1 cellular context compared by ENCODE assay signal in the genomic region with DNA sequence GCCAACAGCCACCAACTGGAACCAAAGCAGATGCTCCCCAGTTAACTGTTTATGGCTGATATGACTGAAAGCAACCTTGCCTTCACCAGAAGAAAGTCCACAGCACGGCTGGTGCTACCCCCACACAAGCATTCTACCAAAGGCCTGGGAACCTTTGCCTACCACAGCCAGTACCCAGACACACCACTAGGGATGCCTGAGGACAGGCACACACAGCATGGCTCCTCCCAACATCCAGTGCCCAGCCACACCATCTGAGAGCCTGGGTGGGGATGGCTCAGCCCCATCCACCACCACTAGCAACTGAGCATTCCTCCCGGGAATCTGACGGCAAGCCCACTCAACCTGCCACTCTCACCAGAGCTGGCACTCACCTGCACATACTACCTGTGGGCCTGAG.
TF ChIP-seq lines count a peak whose summit lies in the region.

No MANE protein-coding gene starts in this region.

TF ChIP-seq in GM23338, 12 proteins besides CTCF, POLR2A, EP300 and RAD21 (continued from another document):
- TF ChIP-seq, protein P1, sequence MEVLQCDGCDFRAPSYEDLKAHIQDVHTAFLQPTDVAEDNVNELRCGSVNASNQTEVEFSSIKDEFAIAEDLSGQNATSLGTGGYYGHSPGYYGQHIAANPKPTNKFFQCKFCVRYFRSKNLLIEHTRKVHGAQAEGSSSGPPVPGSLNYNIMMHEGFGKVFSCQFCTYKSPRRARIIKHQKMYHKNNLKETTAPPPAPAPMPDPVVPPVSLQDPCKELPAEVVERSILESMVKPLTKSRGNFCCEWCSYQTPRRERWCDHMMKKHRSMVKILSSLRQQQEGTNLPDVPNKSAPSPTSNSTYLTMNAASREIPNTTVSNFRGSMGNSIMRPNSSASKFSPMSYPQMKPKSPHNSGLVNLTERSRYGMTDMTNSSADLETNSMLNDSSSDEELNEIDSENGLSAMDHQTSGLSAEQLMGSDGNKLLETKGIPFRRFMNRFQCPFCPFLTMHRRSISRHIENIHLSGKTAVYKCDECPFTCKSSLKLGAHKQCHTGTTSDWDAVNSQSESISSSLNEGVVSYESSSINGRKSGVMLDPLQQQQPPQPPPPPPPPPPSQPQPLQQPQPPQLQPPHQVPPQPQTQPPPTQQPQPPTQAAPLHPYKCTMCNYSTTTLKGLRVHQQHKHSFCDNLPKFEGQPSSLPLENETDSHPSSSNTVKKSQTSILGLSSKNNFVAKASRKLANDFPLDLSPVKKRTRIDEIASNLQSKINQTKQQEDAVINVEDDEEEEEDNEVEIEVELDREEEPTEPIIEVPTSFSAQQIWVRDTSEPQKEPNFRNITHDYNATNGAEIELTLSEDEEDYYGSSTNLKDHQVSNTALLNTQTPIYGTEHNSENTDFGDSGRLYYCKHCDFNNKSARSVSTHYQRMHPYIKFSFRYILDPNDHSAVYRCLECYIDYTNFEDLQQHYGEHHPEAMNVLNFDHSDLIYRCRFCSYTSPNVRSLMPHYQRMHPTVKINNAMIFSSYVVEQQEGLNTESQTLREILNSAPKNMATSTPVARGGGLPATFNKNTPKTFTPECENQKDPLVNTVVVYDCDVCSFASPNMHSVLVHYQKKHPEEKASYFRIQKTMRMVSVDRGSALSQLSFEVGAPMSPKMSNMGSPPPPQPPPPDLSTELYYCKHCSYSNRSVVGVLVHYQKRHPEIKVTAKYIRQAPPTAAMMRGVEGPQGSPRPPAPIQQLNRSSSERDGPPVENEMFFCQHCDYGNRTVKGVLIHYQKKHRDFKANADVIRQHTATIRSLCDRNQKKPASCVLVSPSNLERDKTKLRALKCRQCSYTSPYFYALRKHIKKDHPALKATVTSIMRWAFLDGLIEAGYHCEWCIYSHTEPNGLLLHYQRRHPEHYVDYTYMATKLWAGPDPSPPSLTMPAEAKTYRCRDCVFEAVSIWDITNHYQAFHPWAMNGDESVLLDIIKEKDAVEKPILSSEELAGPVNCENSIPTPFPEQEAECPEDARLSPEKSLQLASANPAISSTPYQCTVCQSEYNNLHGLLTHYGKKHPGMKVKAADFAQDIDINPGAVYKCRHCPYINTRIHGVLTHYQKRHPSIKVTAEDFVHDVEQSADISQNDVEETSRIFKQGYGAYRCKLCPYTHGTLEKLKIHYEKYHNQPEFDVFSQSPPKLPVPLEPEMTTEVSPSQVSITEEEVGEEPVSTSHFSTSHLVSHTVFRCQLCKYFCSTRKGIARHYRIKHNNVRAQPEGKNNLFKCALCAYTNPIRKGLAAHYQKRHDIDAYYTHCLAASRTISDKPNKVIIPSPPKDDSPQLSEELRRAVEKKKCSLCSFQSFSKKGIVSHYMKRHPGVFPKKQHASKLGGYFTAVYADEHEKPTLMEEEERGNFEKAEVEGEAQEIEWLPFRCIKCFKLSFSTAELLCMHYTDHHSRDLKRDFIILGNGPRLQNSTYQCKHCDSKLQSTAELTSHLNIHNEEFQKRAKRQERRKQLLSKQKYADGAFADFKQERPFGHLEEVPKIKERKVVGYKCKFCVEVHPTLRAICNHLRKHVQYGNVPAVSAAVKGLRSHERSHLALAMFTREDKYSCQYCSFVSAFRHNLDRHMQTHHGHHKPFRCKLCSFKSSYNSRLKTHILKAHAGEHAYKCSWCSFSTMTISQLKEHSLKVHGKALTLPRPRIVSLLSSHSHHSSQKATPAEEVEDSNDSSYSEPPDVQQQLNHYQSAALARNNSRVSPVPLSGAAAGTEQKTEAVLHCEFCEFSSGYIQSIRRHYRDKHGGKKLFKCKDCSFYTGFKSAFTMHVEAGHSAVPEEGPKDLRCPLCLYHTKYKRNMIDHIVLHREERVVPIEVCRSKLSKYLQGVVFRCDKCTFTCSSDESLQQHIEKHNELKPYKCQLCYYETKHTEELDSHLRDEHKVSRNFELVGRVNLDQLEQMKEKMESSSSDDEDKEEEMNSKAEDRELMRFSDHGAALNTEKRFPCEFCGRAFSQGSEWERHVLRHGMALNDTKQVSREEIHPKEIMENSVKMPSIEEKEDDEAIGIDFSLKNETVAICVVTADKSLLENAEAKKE (CRISPR knock-in tag; IDR thresholded peaks at IDR 0.05) = no peak
- no peak for TF ChIP-seq JUNB (IDR thresholded peaks at IDR 0.05; ENCODE audit: unreplicated experiment)
